In the genomic region with DNA sequence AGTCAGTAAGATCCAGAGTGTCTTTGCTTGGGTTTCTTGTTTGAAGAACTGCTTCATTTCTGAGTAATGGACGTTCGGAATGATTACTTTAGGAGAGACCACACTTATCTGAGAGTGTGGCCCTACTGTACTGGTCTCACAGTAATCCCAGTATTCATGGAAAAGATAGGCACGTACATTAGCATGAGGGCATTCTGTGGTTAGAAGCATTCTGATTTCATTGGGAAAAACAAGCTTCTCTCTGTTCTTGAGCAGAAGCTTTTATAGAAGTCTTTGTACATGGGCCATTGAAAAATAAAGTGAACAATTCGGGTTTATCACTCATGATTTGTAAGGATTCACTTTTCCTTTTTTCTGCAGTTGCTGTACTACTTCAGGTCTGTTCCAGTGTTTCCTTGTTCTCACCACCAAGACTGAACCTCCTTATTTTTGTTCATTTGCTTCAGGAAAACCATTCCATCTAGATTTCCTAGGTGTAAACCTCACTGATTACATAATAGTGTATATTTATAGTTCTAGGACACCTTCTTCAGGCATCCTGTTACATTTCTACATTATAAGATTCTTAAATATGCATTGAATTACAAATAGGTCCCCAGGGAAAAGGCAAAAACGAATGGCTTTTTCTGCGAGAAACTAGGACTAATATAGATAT, we compare ENCODE assay signal across 1 cellular context.
TF ChIP-seq lines count a peak whose summit lies in the region.

No MANE protein-coding gene starts in this region.

TF ChIP-seq in K562, 482 proteins besides CTCF, POLR2A, EP300 and RAD21:
- TF ChIP-seq ELF1 (tag; IDR thresholded peaks at IDR 0.05) (no peak), CEBPG (CRISPR knock-in tag; IDR thresholded peaks at IDR 0.05) (no peak), CEBPG (tag; conservative IDR thresholded peaks at IDR 0.05 in 1 of 2, IDR thresholded peaks at IDR 0.05 in 1 of 2) (0 out of 4 replicates have a peak, but pooled peaks of 1 of the 2 experiments have one; percentile 14), CEBPB (tag; IDR thresholded peaks at IDR 0.05) (0 out of 2 replicates have a peak, but pooled peaks have one; percentile 9)
